ENCODE assay signal across 16 cellular contexts in genomic region chr15:75107509-75107904, GRCh38.
A peak's percentile ranks its signal among the peaks of the same experiment; 100 is the strongest.
DNase-seq lines count a peak whose midpoint lies in the region; ATAC-seq, FAIRE-seq and TF ChIP-seq lines count a peak whose summit lies in the region.
"Had no signal": no experiment of that assay in that cellular context is flagged by ENCODE, and none has a peak within 500 bp of the region (broad histone marks: within the 10 kb centered on the region; RNA-seq: fewer than 3 reads in every experiment).

No MANE protein-coding gene starts in this region.

- H3K9ac ChIP-seq in KMS-11 = no peak overlapping the region
- no peak overlapping the region for H3K9ac ChIP-seq in astrocyte (ENCODE audit: low read length)

- H3K27ac ChIP-seq in KMS-11 = no peak overlapping the region
- peak overlapping the region; percentile 83 for H3K27ac ChIP-seq in astrocyte (ENCODE audit: low read depth, low read length)
- H3K27ac ChIP-seq in osteoblast (ENCODE audit: low read depth, low read length) = peak overlapping the region; percentile 70
- H3K27ac ChIP-seq: left ventricle myocardium inferior had no signal

- peak; percentile 32 for DNase-seq in activated CD8-positive, alpha-beta memory T cell treated with anti-CD3 and anti-CD28 coated beads, Interleukin-2, amount 50 U/mL, for 48 hours
- DNase-seq in activated CD8-positive, alpha-beta memory T cell treated with anti-CD3 and anti-CD28 coated beads, Interleukin-2, amount 10 ng/mL, durations not matched to agents 7 days and 5 days = no peak
- no peak for DNase-seq in astrocyte (ENCODE audit: low read depth)
- no peak for DNase-seq in osteoblast (ENCODE audit: insufficient read length, low spot score, missing footprints)
- DNase-seq in epidermal melanocyte (ENCODE audit: insufficient read length, low spot score) = no peak
- DNase-seq: CD8-positive, alpha-beta T cell; DMS79 treated with DMSO at 0.1 percent for 48 hours; Kasumi-1; left ventricle myocardium inferior; NCI-H1417; NCI-H526 treated with DMSO at 0.1 percent for 48 hours; SIG-M5 had no signal

- H3K27ac Mint-ChIP-seq in activated CD8-positive, alpha-beta memory T cell treated with anti-CD3 and anti-CD28 coated beads, Interleukin-2, amount 10 ng/mL, durations not matched to agents 7 days and 5 days = no peak overlapping the region
- H3K27ac Mint-ChIP-seq in astrocyte (ENCODE audit: unreplicated experiment) = peak overlapping the region; percentile 95

- H3K27me3 Mint-ChIP-seq in activated CD8-positive, alpha-beta memory T cell treated with anti-CD3 and anti-CD28 coated beads, Interleukin-2, amount 10 ng/mL, durations not matched to agents 7 days and 5 days = peaks cover 13% of the 10 kb centered on the region
- peaks cover 11% of the 10 kb centered on the region for H3K27me3 Mint-ChIP-seq in astrocyte (ENCODE audit: low read depth, unreplicated experiment)

- H3K9me3 Mint-ChIP-seq in activated CD8-positive, alpha-beta memory T cell treated with anti-CD3 and anti-CD28 coated beads, Interleukin-2, amount 10 ng/mL, durations not matched to agents 7 days and 5 days (ENCODE audit: low read depth) = peaks cover under 1% of the 10 kb centered on the region
- no peaks in the 10 kb centered on the region for H3K9me3 Mint-ChIP-seq in astrocyte (ENCODE audit: unreplicated experiment)
- H3K9me3 Mint-ChIP-seq: CD8-positive, alpha-beta T cell had no signal

- H3K4me1 ChIP-seq in KMS-11 (ENCODE audit: low read depth, poor library complexity, severe bottlenecking) (peaks cover 68% of the 10 kb centered on the region), astrocyte (ENCODE audit: insufficient read depth, low read length) (peaks cover 35% of the 10 kb centered on the region), osteoblast (ENCODE audit: insufficient read depth, low read length) (peaks cover 41% of the 10 kb centered on the region)

- no peaks in the 10 kb centered on the region for H3K9me3 ChIP-seq in astrocyte (ENCODE audit: insufficient read depth, low read depth, low read length)
- H3K9me3 ChIP-seq in osteoblast (ENCODE audit: low read depth, low read length) = no peaks in the 10 kb centered on the region
- H3K9me3 ChIP-seq: ascending aorta, left ventricle myocardium inferior had no signal

- no peak for TF ChIP-seq CTCF in KMS-11 (conservative IDR thresholded peaks at IDR 0.05; ENCODE audit: low read depth, low read length)
- no peak for TF ChIP-seq CTCF in astrocyte (IDR thresholded peaks at IDR 0.05; ENCODE audit: insufficient read depth, low read depth, low read length)
- no peak for TF ChIP-seq CTCF in osteoblast (IDR thresholded peaks at IDR 0.05; ENCODE audit: extremely low read depth, low read depth, low read length)

- H3K79me2 ChIP-seq in KMS-11 (ENCODE audit: insufficient read depth, low read depth) (no peaks in the 10 kb centered on the region), astrocyte (ENCODE audit: insufficient read depth, low read length) (no peaks in the 10 kb centered on the region), osteoblast (ENCODE audit: insufficient read depth, low read length) (no peaks in the 10 kb centered on the region)

- H3K4me2 ChIP-seq in KMS-11 (peak overlapping the region; percentile 72), astrocyte (ENCODE audit: low read length) (peak overlapping the region; percentile 69), osteoblast (ENCODE audit: insufficient read depth, low read length) (no peak overlapping the region)

- H2AFZ ChIP-seq in KMS-11 (ENCODE audit: low read depth) (no peak overlapping the region), astrocyte (ENCODE audit: low read depth, low read length) (no peak overlapping the region), osteoblast (ENCODE audit: low read length) (no peak overlapping the region)

- H3K27me3 ChIP-seq in KMS-11 (ENCODE audit: insufficient read depth, low read depth) = no peaks in the 10 kb centered on the region
- H3K27me3 ChIP-seq in astrocyte (ENCODE audit: insufficient read depth, low read length) = no peaks in the 10 kb centered on the region
- no peaks in the 10 kb centered on the region for H3K27me3 ChIP-seq in osteoblast (ENCODE audit: insufficient read depth, low read length)
- H3K27me3 ChIP-seq: ascending aorta had no signal

- no peak overlapping the region for H3K4me3 Mint-ChIP-seq in activated CD8-positive, alpha-beta memory T cell treated with anti-CD3 and anti-CD28 coated beads, Interleukin-2, amount 10 ng/mL, durations not matched to agents 7 days and 5 days
- H3K4me3 Mint-ChIP-seq in astrocyte (ENCODE audit: unreplicated experiment) = no peak overlapping the region

- no peak for FAIRE-seq in astrocyte (lab: Jason Lieb, UNC)

- H3K4me1 Mint-ChIP-seq in activated CD8-positive, alpha-beta memory T cell treated with anti-CD3 and anti-CD28 coated beads, Interleukin-2, amount 10 ng/mL, durations not matched to agents 7 days and 5 days = peaks cover 52% of the 10 kb centered on the region
- peaks cover 33% of the 10 kb centered on the region for H3K4me1 Mint-ChIP-seq in astrocyte (ENCODE audit: low read depth, unreplicated experiment)

- H3K36me3 ChIP-seq in KMS-11 (ENCODE audit: insufficient read depth) (no peaks in the 10 kb centered on the region), astrocyte (ENCODE audit: insufficient read depth, low read length) (no peaks in the 10 kb centered on the region), osteoblast (ENCODE audit: insufficient read depth, low read length) (no peaks in the 10 kb centered on the region)
- H3K36me3 ChIP-seq: ascending aorta, left ventricle myocardium inferior had no signal

- H4K20me1 ChIP-seq in KMS-11 (ENCODE audit: insufficient read depth) = no peaks in the 10 kb centered on the region
- H4K20me1 ChIP-seq in astrocyte (ENCODE audit: insufficient read depth, low read length) = no peaks in the 10 kb centered on the region
- no peaks in the 10 kb centered on the region for H4K20me1 ChIP-seq in osteoblast (ENCODE audit: insufficient read depth, low read length)

- H3K4me3 ChIP-seq in KMS-11 (IDR thresholded peaks at IDR 0.05; ENCODE audit: insufficient read depth, low read depth, low read length) = no peak overlapping the region
- H3K4me3 ChIP-seq in astrocyte (ENCODE audit: insufficient read depth, low read depth, low read length) = no peak overlapping the region
- no peak overlapping the region for H3K4me3 ChIP-seq in osteoblast (ENCODE audit: insufficient read depth, low read length)
- H3K4me3 ChIP-seq: ascending aorta, left ventricle myocardium inferior had no signal

- CTCF ChIA-PET in activated CD8-positive, alpha-beta memory T cell treated with anti-CD3 and anti-CD28 coated beads, Interleukin-2, amount 10 ng/mL, durations not matched to agents 7 days and 5 days (lab: Charles Lee) = interaction anchor here (0.7 to 4.6 kb wide), 8 partner anchors 9 to 96 kb away, joined by 3 to 34 read pairs (median 9); partner anchors contain the start of gene C15orf39

- peaks cover 10% of the 10 kb centered on the region for H3K36me3 Mint-ChIP-seq in activated CD8-positive, alpha-beta memory T cell treated with anti-CD3 and anti-CD28 coated beads, Interleukin-2, amount 10 ng/mL, durations not matched to agents 7 days and 5 days
- H3K36me3 Mint-ChIP-seq in astrocyte (ENCODE audit: low read depth, unreplicated experiment) = peaks cover 2% of the 10 kb centered on the region
- H3K36me3 Mint-ChIP-seq: CD8-positive, alpha-beta T cell had no signal

- ATAC-seq in activated CD8-positive, alpha-beta memory T cell treated with anti-CD3 and anti-CD28 coated beads, Interleukin-2, amount 10 ng/mL, durations not matched to agents 7 days and 5 days = no peak
- ATAC-seq in HG03135 (IDR thresholded peaks at IDR 0.05; ENCODE audit: unreplicated experiment) (no peak), HG02973 (IDR thresholded peaks at IDR 0.05; ENCODE audit: unreplicated experiment) (no peak)
- ATAC-seq: CD8-positive, alpha-beta T cell had no signal
